Comparison of ENCODE assay signal across 5 cellular contexts in genomic region chr7:148596354-148596753, GRCh38. TPM values are rescaled to one million over a fixed set of nuclear protein-coding genes. Genes with fewer than 3 reads are reported as not detected.
"Had no signal": no experiment of that assay in that cellular context is flagged by ENCODE, and none has a peak within 500 bp of the region (broad histone marks: within the 10 kb centered on the region; RNA-seq: fewer than 3 reads in every experiment).

No MANE protein-coding gene starts in this region.

RNA-seq across cellular contexts. Expression of gene C7orf33, which starts 5.8 kb away (rescaled TPM):
- total RNA-seq: GM23248, H4, H7, HT-29 had no signal
- polyA plus RNA-seq: GM23248, IgD-negative memory B cell had no signal
